In genomic region chr22:36237462-36238347, GRCh38 we compare ENCODE assay signal across 8 cellular contexts. TPM values are rescaled to one million over a fixed set of nuclear protein-coding genes. Genes with fewer than 3 reads are reported as not detected.
A peak's percentile ranks its signal among the peaks of the same experiment; 100 is the strongest.
DNase-seq lines count a peak whose midpoint lies in the region; ATAC-seq and TF ChIP-seq lines count a peak whose summit lies in the region.

No MANE protein-coding gene starts in this region.

- TF ChIP-seq CTCF in BE2C (IDR thresholded peaks at IDR 0.05; ENCODE audit: low read depth, low read length) (no peak), brain microvascular endothelial cell (IDR thresholded peaks at IDR 0.05; ENCODE audit: low read depth, low read length, missing control alignments) (no peak), upper lobe of left lung (IDR thresholded peaks at IDR 0.05) (no peak)

- peak overlapping the region in 1 of 2 experiments; percentile 42 for H3K4ac ChIP-seq in mesenchymal stem cell (ENCODE audit: low read depth in 1 of 2, low read length in 2 of 2)

- H2BK5ac ChIP-seq in mesenchymal stem cell (ENCODE audit: low read depth, low read length, poor library complexity, severe bottlenecking), result no peak overlapping the region

- ATAC-seq in upper lobe of left lung (ENCODE audit: low FRiP score in 2 of 2) (no peak), GM18502 (IDR thresholded peaks at IDR 0.05; ENCODE audit: poor library complexity, unreplicated experiment) (no peak)

- 92% methylated on average over 12 of the region's 12 CpGs for WGBS in mesenchymal stem cell
- WGBS in upper lobe of left lung, 2 donors, result 56 to 61% methylated on average over 12 of the region's 12 CpGs

- no peaks in the 10 kb centered on the region for H3K9me3 ChIP-seq in BE2C
- H3K9me3 ChIP-seq in mesenchymal stem cell (ENCODE audit: control insufficient read depth, low read length), result no peaks in the 10 kb centered on the region
- no peaks in the 10 kb centered on the region for H3K9me3 ChIP-seq in upper lobe of left lung

- no peak for TF ChIP-seq EP300 in upper lobe of left lung (IDR thresholded peaks at IDR 0.05)

- H3K18ac ChIP-seq in mesenchymal stem cell (ENCODE audit: low read depth in 1 of 2, low read length in 2 of 2), result peak overlapping the region in 1 of 2 experiments; percentile 40

- no peak for TF ChIP-seq POLR2A in upper lobe of left lung (IDR thresholded peaks at IDR 0.05)

- peak overlapping the region in 1 of 2 experiments; percentile 50 for H3K14ac ChIP-seq in mesenchymal stem cell (ENCODE audit: low read length in 2 of 2)

- H4K91ac ChIP-seq in mesenchymal stem cell (ENCODE audit: low read length), result peak overlapping the region; percentile 15

- H2AK5ac ChIP-seq in mesenchymal stem cell (ENCODE audit: low read length, severe bottlenecking), result no peak overlapping the region

- H3K36me3 ChIP-seq in BE2C, result no peaks in the 10 kb centered on the region
- H3K36me3 ChIP-seq in brain microvascular endothelial cell (replicated peaks), result peaks cover 9% of the 10 kb centered on the region
- H3K36me3 ChIP-seq in mesenchymal stem cell (ENCODE audit: control insufficient read depth in 1 of 2, insufficient read depth in 2 of 2, low read depth in 1 of 2, low read length in 2 of 2), result peaks cover 16 to 35% of the 10 kb centered on the region in 2 experiments
- H3K36me3 ChIP-seq in upper lobe of left lung, result peaks cover 4 to 30% (median 9%) of the 10 kb centered on the region in 4 donors

- no peak overlapping the region for H2AFZ ChIP-seq in mesenchymal stem cell (ENCODE audit: low read depth, low read length)

- peak overlapping the region; percentile 62 for H3K4me2 ChIP-seq in mesenchymal stem cell (ENCODE audit: low read length, poor library complexity, severe bottlenecking)

- no peak overlapping the region for H3K27ac ChIP-seq in brain microvascular endothelial cell
- peak overlapping the region; percentile 10 for H3K27ac ChIP-seq in mesenchymal stem cell (ENCODE audit: low read length, poor library complexity, severe bottlenecking)
- peak overlapping the region; percentile 87 to 96 (median 94) for H3K27ac ChIP-seq in upper lobe of left lung

- H3K27me3 ChIP-seq in BE2C, result no peaks in the 10 kb centered on the region
- no peaks in the 10 kb centered on the region for H3K27me3 ChIP-seq in brain microvascular endothelial cell (replicated peaks)
- no peaks in the 10 kb centered on the region for H3K27me3 ChIP-seq in mesenchymal stem cell (ENCODE audit: control insufficient read depth in 1 of 2, insufficient read depth in 1 of 2, low read length in 2 of 2)
- no peaks in the 10 kb centered on the region for H3K27me3 ChIP-seq in upper lobe of left lung

- H2BK120ac ChIP-seq in mesenchymal stem cell (ENCODE audit: low read depth, low read length), result no peak overlapping the region

- peaks cover 12% of the 10 kb centered on the region for H3K79me1 ChIP-seq in mesenchymal stem cell (replicated peaks; ENCODE audit: low read length, poor library complexity, severe bottlenecking)

- DNase-seq in BE2C (no peak), KG1 (lab: John Stamatoyannopoulos, UW) (peak; percentile 12), brain microvascular endothelial cell (no peak), mesenchymal stem cell (peak; percentile 47), upper lobe of left lung (peak in 1 of 2 donors; percentile 50), hepatic stellate cell (ENCODE audit: low spot score) (no peak), putamen (ENCODE audit: low spot score) (no peak)

- in situ Hi-C loops in brain microvascular endothelial cell (cut with HindIII; ENCODE audit: low pct_ligation_motif_present, low sequenced_read_pairs), result no loop called here

- H3K4me3 ChIP-seq in BE2C (ENCODE audit: low read depth, low read length) (peak overlapping the region; percentile 88; the same call in 1 of the 2 replicates), brain microvascular endothelial cell (ENCODE audit: low read depth, low read length) (peak overlapping the region; percentile 73), mesenchymal stem cell (ENCODE audit: insufficient read depth in 1 of 2, low read depth in 1 of 2, low read length in 2 of 2) (peak overlapping the region; percentile 16 to 86), upper lobe of left lung (peak overlapping the region; percentile 23 to 82 (median 67))

- no peak overlapping the region for H3K23ac ChIP-seq in mesenchymal stem cell (ENCODE audit: low read length in 2 of 2)

- H3K9ac ChIP-seq in mesenchymal stem cell (ENCODE audit: low read length), result peak overlapping the region; percentile 91

- peak overlapping the region; percentile 35 for H4K8ac ChIP-seq in mesenchymal stem cell (ENCODE audit: low read length)

- peak overlapping the region in 1 of 2 experiments; percentile 67 for H2BK12ac ChIP-seq in mesenchymal stem cell (ENCODE audit: low read length in 2 of 2)

- H3K4me1 ChIP-seq in BE2C (peaks cover 4% of the 10 kb centered on the region; the same call in 1 of the 2 replicates), mesenchymal stem cell (ENCODE audit: control insufficient read depth, insufficient read depth, low read depth, low read length) (peaks cover 29% of the 10 kb centered on the region), upper lobe of left lung (peaks cover 45 to 69% (median 53%) of the 10 kb centered on the region in 4 donors)

- H2BK15ac ChIP-seq in mesenchymal stem cell (ENCODE audit: low read depth, poor library complexity, severe bottlenecking), result no peak overlapping the region

RNA-seq across cellular contexts. Expression of gene APOL2, which starts 1.6 kb away (rescaled TPM):
- 11.5 TPM for polyA plus RNA-seq in BE2C (2012; ENCODE audit: insufficient read depth, insufficient read length, low read depth)
- polyA plus RNA-seq in mesenchymal stem cell (2013, experiment 1 of 2), result 28.5 TPM
- polyA plus RNA-seq in mesenchymal stem cell (2013, experiment 2 of 2), result 29.7 TPM
- total RNA-seq in upper lobe of left lung, result 10 to 100 TPM; 32.8 to 76.5 (median 52.6) TPM

RNA-seq across cellular contexts. Expression of gene APOL1, which starts 15.2 kb away (rescaled TPM):
- polyA plus RNA-seq in BE2C (2012; ENCODE audit: insufficient read depth, insufficient read length, low read depth), result not detected
- 19.4 TPM for polyA plus RNA-seq in mesenchymal stem cell (2013, experiment 1 of 2)
- 18.7 TPM for polyA plus RNA-seq in mesenchymal stem cell (2013, experiment 2 of 2)
- 10 to 100 TPM; 31.9 to 90.5 (median 52.0) TPM for total RNA-seq in upper lobe of left lung

RNA-seq across cellular contexts. Expression of gene APOL4, which starts 36.1 kb away (rescaled TPM):
- polyA plus RNA-seq in BE2C (2012; ENCODE audit: insufficient read depth, insufficient read length, low read depth), result not detected
- not detected for polyA plus RNA-seq in mesenchymal stem cell (2013, experiment 1 of 2)
- polyA plus RNA-seq in mesenchymal stem cell (2013, experiment 2 of 2), result not detected
- 10 to 100 TPM in 3 of 6 donors, 1 to 10 TPM in 3; 5.4 to 24.7 (median 10.2) TPM for total RNA-seq in upper lobe of left lung

Comparison
In these comparisons a context has a peak if more than half of its experiments do, and no peak if none do; other contexts are left out.
1. DNase-seq: peak in KG1 (single experiment) and mesenchymal stem cell (single experiment); none in BE2C (single experiment), brain microvascular endothelial cell (single experiment), hepatic stellate cell (single experiment) and putamen (single experiment).
2. Peak in every context shown above with its lines, with median percentiles within 50 percentile points of each other: H3K4me3 ChIP-seq.